ENCODE assay signal across 8 cellular contexts in genomic region chr15:67783303-67783702, GRCh38. TPM values are rescaled to one million over a fixed set of nuclear protein-coding genes. Genes with fewer than 3 reads are reported as not detected.
DNase-seq lines count a peak whose midpoint lies in the region; ATAC-seq and TF ChIP-seq lines count a peak whose summit lies in the region.

No MANE protein-coding gene starts in this region.

- intact Hi-C loops in upper lobe of right lung (cut with DNase I) = no loop called here

- H3K9me3 ChIP-seq in DOHH2 (ENCODE audit: control insufficient read depth, insufficient read depth, low read length) (no peaks in the 10 kb centered on the region), HEK293 (ENCODE audit: control insufficient read depth, insufficient read depth, low read depth, low read length) (no peaks in the 10 kb centered on the region), upper lobe of right lung (no peaks in the 10 kb centered on the region)

- CTCF ChIA-PET in HEK293 (lab: Yijun Ruan, JAX) = interaction anchor here (0.7 kb wide), 1 partner anchor 41 kb away, joined by 3 read pairs; no protein-coding TSS in a partner anchor

- H3K36me3 ChIP-seq in DOHH2 (ENCODE audit: control insufficient read depth, low read length) = peaks cover 5% of the 10 kb centered on the region; the same call in 1 of the 2 replicates
- H3K36me3 ChIP-seq in HEK293 (ENCODE audit: control insufficient read depth in 2 of 2, insufficient read depth in 1 of 2, low read length in 2 of 2) = no peaks in the 10 kb centered on the region
- no peaks in the 10 kb centered on the region for H3K36me3 ChIP-seq in upper lobe of right lung

- peak; percentile 36 for ATAC-seq in upper lobe of right lung

- TF ChIP-seq CTCF in DOHH2 (IDR thresholded peaks at IDR 0.05; ENCODE audit: low read depth, low read length, poor library complexity, severe bottlenecking) = peak; percentile 70
- TF ChIP-seq CTCF in HEK293 (tag by site-specific recombination; IDR thresholded peaks at IDR 0.05) = no peak; the same call in 1 of the 2 replicates
- TF ChIP-seq CTCF in upper lobe of right lung (IDR thresholded peaks at IDR 0.05) = no peak

- H3K4me2 ChIP-seq in DOHH2 (ENCODE audit: low read length) = peak overlapping the region; percentile 98

- DNase-seq in NOMO-1 (lab: John Stamatoyannopoulos, UW; ENCODE audit: unreplicated experiment in 2 of 2) (peak; percentile 91 to 94), upper lobe of right lung (no peak), anterior cingulate cortex (lab: John Stamatoyannopoulos, UW) (no peak), NCI-H1092 treated with DMSO at 0.1 percent for 48 hours (lab: John Stamatoyannopoulos, UW) (no peak), HK-2 (ENCODE audit: unreplicated experiment) (no peak)
- peak; percentile 25 for DNase-seq in activated gamma-delta T cell treated with anti-CD3 and anti-CD28 coated beads, Interleukin-2, amount 50 U/mL, for 16 hours (ENCODE audit: low read depth)

- peaks cover 3% of the 10 kb centered on the region; the same call in 1 of the 2 replicates for H3K79me2 ChIP-seq in DOHH2 (ENCODE audit: control insufficient read depth, low read length)

- peak overlapping the region; percentile 79 for H3K4me3 ChIP-seq in DOHH2 (ENCODE audit: low read length)
- no peak overlapping the region for H3K4me3 ChIP-seq in HEK293 (ENCODE audit: low read depth, low read length)
- H3K4me3 ChIP-seq in upper lobe of right lung = no peak overlapping the region

- H3K27ac ChIP-seq in DOHH2 (ENCODE audit: low read depth, low read length) (peak overlapping the region; percentile 95), HEK293 (ENCODE audit: extremely low read depth, low read depth, low read length) (no peak overlapping the region), upper lobe of right lung (no peak overlapping the region)

- H4K20me1 ChIP-seq in DOHH2 (ENCODE audit: control insufficient read depth, insufficient read depth, low read depth, low read length) = no peaks in the 10 kb centered on the region

- POLR2A ChIA-PET in HEK293 (lab: Yijun Ruan, JAX) = no interaction called here

- H3K9me2 ChIP-seq in DOHH2 (replicated peaks; ENCODE audit: control insufficient read depth, low read length) = no peaks in the 10 kb centered on the region

- H3K4me1 ChIP-seq in DOHH2 (ENCODE audit: control insufficient read depth, low read length) = peaks cover 90% of the 10 kb centered on the region
- H3K4me1 ChIP-seq in HEK293 (ENCODE audit: control insufficient read depth, insufficient read depth, low read length) = peaks cover 35% of the 10 kb centered on the region
- H3K4me1 ChIP-seq in upper lobe of right lung = no peaks in the 10 kb centered on the region

- H3K27me3 ChIP-seq in DOHH2 (ENCODE audit: control insufficient read depth, low read length) = no peaks in the 10 kb centered on the region
- H3K27me3 ChIP-seq in upper lobe of right lung = no peaks in the 10 kb centered on the region

- H3F3A ChIP-seq in DOHH2 (ENCODE audit: control insufficient read depth, insufficient read depth) = peaks cover 30% of the 10 kb centered on the region

TF ChIP-seq in HEK293, 187 proteins besides CTCF, POLR2A, EP300 and RAD21:
- TF ChIP-seq OSR2 (tag by site-specific recombination; IDR thresholded peaks at IDR 0.05) = peak; percentile 36; the same call in 1 of the 2 replicates
- no peak for TF ChIP-seq SCRT1 (tag by site-specific recombination; IDR thresholded peaks at IDR 0.05; ENCODE audit: borderline replicate concordance)

RNA-seq across cellular contexts. Expression of gene SKOR1, which starts 42.0 kb away (rescaled TPM):
- 0.52 TPM for total RNA-seq in upper lobe of right lung

RNA-seq across cellular contexts. Expression of gene RNU6-1, which starts 56.5 kb away (rescaled TPM):
- not detected for total RNA-seq in upper lobe of right lung

Comparison
In these comparisons a context has a peak if more than half of its experiments do, and no peak if none do; other contexts are left out.
1. DNase-seq: peak in NOMO-1 (2 of 2) and activated gamma-delta T cell treated with anti-CD3 and anti-CD28 coated beads, Interleukin-2, amount 50 U/mL, for 16 hours (single experiment); none in upper lobe of right lung (single experiment), anterior cingulate cortex (0 of 58), NCI-H1092 treated with DMSO at 0.1 percent for 48 hours (single experiment) and HK-2 (single experiment).